ENCODE assay signal across 8 cellular contexts in genomic region chr12:990308-990648, GRCh38. TPM values are rescaled to one million over a fixed set of nuclear protein-coding genes. Genes with fewer than 3 reads are reported as not detected.
DNase-seq lines count a peak whose midpoint lies in the region; ATAC-seq and TF ChIP-seq lines count a peak whose summit lies in the region.

No MANE protein-coding gene starts in this region.

- H3K9me3 ChIP-seq in esophagus (ENCODE audit: control insufficient read depth in 2 of 2, insufficient read depth in 1 of 2, low read depth in 1 of 2, low read length in 1 of 2), result no peaks in the 10 kb centered on the region

- 0 to 1% methylated on average over 27 of the region's 27 CpGs for WGBS in esophagus, 2 donors

- no peaks in the 10 kb centered on the region for H3K9me3 Mint-ChIP-seq in natural killer cell

- peaks cover 0 to 2% of the 10 kb centered on the region in 2 donors for H3K4me1 ChIP-seq in esophagus (ENCODE audit: control insufficient read depth in 2 of 2, insufficient read depth in 2 of 2, low read length in 1 of 2)

- intact Hi-C loops in natural killer cell (cut with micrococcal nuclease), result loop anchor here (2.0 to 5.0 kb wide), 2 partner anchors 41 to 602 kb away; partner anchors contain the start of genes FBXL14 and RAD52

- H3K36me3 ChIP-seq in esophagus (ENCODE audit: control insufficient read depth in 2 of 2, insufficient read depth in 2 of 2, low read length in 1 of 2), result no peaks in the 10 kb centered on the region

- peaks cover 23 to 43% of the 10 kb centered on the region in 2 donors for H3K4me1 Mint-ChIP-seq in natural killer cell

- no peaks in the 10 kb centered on the region for H3K27me3 ChIP-seq in esophagus (ENCODE audit: control insufficient read depth in 1 of 2, insufficient read depth in 2 of 2, low read length in 2 of 2)

- H3K27me3 Mint-ChIP-seq in natural killer cell (ENCODE audit: low read depth in 2 of 2), result no peaks in the 10 kb centered on the region

- CTCF ChIA-PET in HEK293T (lab: Yijun Ruan, JAX), result interaction anchor here (0.6 to 0.9 kb wide), 2 partner anchors 30 to 128 kb away, joined by 3 to 5 read pairs; no protein-coding TSS in a partner anchor

- peak overlapping the region; percentile 96 to 98 for H3K27ac ChIP-seq in esophagus (ENCODE audit: low read depth in 2 of 2, low read length in 1 of 2)

- no peaks in the 10 kb centered on the region for H3K36me3 Mint-ChIP-seq in natural killer cell

- H3K4me3 Mint-ChIP-seq in natural killer cell, result peak overlapping the region; percentile 86

- DNase-seq in DMS53 (lab: John Stamatoyannopoulos, UW), result peak; percentile 94
- DNase-seq in HEK293T (ENCODE audit: extremely low spot score), result peak; percentile 46
- peak; percentile 88 for DNase-seq in NCI-H2171 treated with DMSO at 0.1 percent for 48 hours (lab: John Stamatoyannopoulos, UW)
- peak; percentile 44 for DNase-seq in activated CD8-positive, alpha-beta memory T cell treated with anti-CD3 and anti-CD28 coated beads, Interleukin-2, amount 50 U/mL, for 4 hours
- no peak for DNase-seq in natural killer cell
- DNase-seq in stromal cell of bone marrow (ENCODE audit: low read depth), result peak; percentile 34

- ATAC-seq in natural killer cell (peak; percentile 20 to 38 (median 21)), GM19328 (IDR thresholded peaks at IDR 0.05; ENCODE audit: unreplicated experiment) (no peak)

- no peak for TF ChIP-seq CTCF in natural killer cell (IDR thresholded peaks at IDR 0.05)

- peak overlapping the region; percentile 52 to 89 for H3K27ac Mint-ChIP-seq in natural killer cell

- POLR2A ChIA-PET in HEK293T (lab: Yijun Ruan, JAX), result interaction anchor here (0.8 to 1.6 kb wide), 8 partner anchors 10 to 93 kb away, joined by 3 to 6 read pairs (median 4); partner anchors contain the start of gene RAD52

- H3K4me3 ChIP-seq in esophagus (ENCODE audit: low read depth in 1 of 2, low read length in 2 of 2), result peak overlapping the region; percentile 80 to 87

TF ChIP-seq in HEK293T, 16 proteins besides CTCF, POLR2A, EP300 and RAD21:
- TF ChIP-seq BHLHE40 (IDR thresholded peaks at IDR 0.05; ENCODE audit: borderline replicate concordance), result no peak
- TF ChIP-seq L3MBTL2 (conservative IDR thresholded peaks at IDR 0.05), result 0 out of 2 replicates have a peak, but pooled peaks have one; percentile 95

RNA-seq across cellular contexts. Expression of gene ERC1, which starts 0.7 kb away (rescaled TPM):
- polyA plus RNA-seq in esophagus, result 1 to 10 TPM; 6.4 to 8.7 TPM
- total RNA-seq in natural killer cell, result 10 to 100 TPM; 43.5 to 54.0 (median 44.9) TPM

RNA-seq across cellular contexts. Expression of gene RAD52, which starts 40.8 kb away (rescaled TPM):
- 10 to 100 TPM in 1 of 2 donors, 1 to 10 TPM in 1; 3.5 to 11.8 TPM for polyA plus RNA-seq in esophagus
- 10 to 100 TPM in 2 of 3 donors, 1 to 10 TPM in 1; 9.4 to 15.5 (median 13.7) TPM for total RNA-seq in natural killer cell
